14 cellular contexts compared by ENCODE assay signal in the genomic region with DNA sequence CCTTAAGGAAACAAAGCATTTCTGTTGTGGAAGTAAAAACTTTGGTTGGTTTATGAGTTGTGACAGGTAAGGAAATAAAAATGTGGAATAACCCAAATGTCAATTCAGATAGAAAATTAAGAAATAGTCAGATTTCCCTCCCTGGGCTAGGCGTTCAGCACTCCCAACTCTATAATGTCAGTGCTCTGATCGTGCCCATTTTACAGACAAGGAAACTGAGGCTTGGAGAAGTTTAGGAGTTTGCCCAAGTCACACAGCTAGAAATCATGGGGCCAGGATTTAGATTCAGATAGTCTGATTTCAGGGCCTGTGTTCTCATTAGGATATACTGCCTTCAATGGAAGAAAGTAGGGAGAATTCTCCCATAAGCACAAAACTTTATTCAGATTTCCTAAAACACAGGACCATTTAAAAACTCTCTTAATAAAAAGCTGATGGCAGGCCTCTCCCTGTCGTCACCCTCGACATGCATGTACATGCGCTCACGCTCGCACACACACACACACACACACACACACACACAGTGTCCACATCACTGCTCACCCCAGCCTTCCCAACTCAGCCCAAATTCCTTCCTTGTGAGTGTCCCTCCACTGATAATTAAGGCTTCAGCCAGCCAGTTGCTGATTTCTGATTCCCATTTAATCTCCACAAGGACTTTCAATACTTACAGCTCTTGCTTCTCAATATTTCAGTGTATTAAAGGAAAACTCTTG. TPM values are rescaled to one million over a fixed set of nuclear protein-coding genes. Genes with fewer than 3 reads are reported as not detected.
DNase-seq lines count a peak whose midpoint lies in the region; ATAC-seq and TF ChIP-seq lines count a peak whose summit lies in the region.
"Had no signal": no experiment of that assay in that cellular context is flagged by ENCODE, and none has a peak within 500 bp of the region (broad histone marks: within the 10 kb centered on the region; RNA-seq: fewer than 3 reads in every experiment).

No MANE protein-coding gene starts in this region.

- H3K4me1 ChIP-seq in adipocyte (ENCODE audit: control insufficient read depth, insufficient read depth, low read length) (peaks cover 42% of the 10 kb centered on the region), osteoblast (ENCODE audit: insufficient read depth, low read length) (peaks cover 15% of the 10 kb centered on the region)

- H3K27me3 ChIP-seq in adipocyte (replicated peaks; ENCODE audit: control insufficient read depth, insufficient read depth, low read length) (no peaks in the 10 kb centered on the region), osteoblast (ENCODE audit: insufficient read depth, low read length) (no peaks in the 10 kb centered on the region), MG63 (no peaks in the 10 kb centered on the region)

- H3K36me3 ChIP-seq in adipocyte (ENCODE audit: control insufficient read depth, insufficient read depth, low read length, severe bottlenecking), result no peaks in the 10 kb centered on the region
- H3K36me3 ChIP-seq in osteoblast (ENCODE audit: insufficient read depth, low read length), result no peaks in the 10 kb centered on the region
- H3K36me3 ChIP-seq in MG63, result no peaks in the 10 kb centered on the region

- no peaks in the 10 kb centered on the region for H4K20me1 ChIP-seq in osteoblast (ENCODE audit: insufficient read depth, low read length)

- peak overlapping the region; percentile 91 for H3K9ac ChIP-seq in adipocyte (ENCODE audit: low read length)

- no peak overlapping the region for H2AFZ ChIP-seq in osteoblast (ENCODE audit: low read length)

- H3K9me3 ChIP-seq in adipocyte (ENCODE audit: control insufficient read depth, low read length) (no peaks in the 10 kb centered on the region), osteoblast (ENCODE audit: low read depth, low read length) (no peaks in the 10 kb centered on the region), MG63 (no peaks in the 10 kb centered on the region)

- DNase-seq in AG10803 (ENCODE audit: low read depth), result peak; percentile 99
- DNase-seq in adipocyte (ENCODE audit: low read depth), result peak; percentile 90
- DNase-seq in foreskin fibroblast, result peak; percentile 94 to 98
- DNase-seq in osteoblast (ENCODE audit: insufficient read length, low spot score, missing footprints), result no peak
- DNase-seq in NK-92 (lab: John Stamatoyannopoulos, UW; ENCODE audit: unreplicated experiment), result no peak
- DNase-seq in MG63, result no peak
- no peak for DNase-seq in NCI-H510A (lab: John Stamatoyannopoulos, UW)
- DNase-seq: effector memory CD8-positive, alpha-beta T cell; NCI-H1105 had no signal

- H3K27ac ChIP-seq in osteoblast (ENCODE audit: low read depth, low read length), result no peak overlapping the region
- H3K27ac ChIP-seq: C4-2B had no signal

- TF ChIP-seq CTCF in AG10803 (conservative IDR thresholded peaks at IDR 0.05; ENCODE audit: low read length), result no peak
- TF ChIP-seq CTCF in foreskin fibroblast (IDR thresholded peaks at IDR 0.05; ENCODE audit: low read depth, low read length), result no peak
- no peak for TF ChIP-seq CTCF in osteoblast (IDR thresholded peaks at IDR 0.05; ENCODE audit: extremely low read depth, low read depth, low read length)

- H3K4me3 ChIP-seq in AG10803 (ENCODE audit: low read length), result peak overlapping the region; percentile 29; the same call in 1 of the 2 replicates
- peak overlapping the region; percentile 83 for H3K4me3 ChIP-seq in adipocyte (ENCODE audit: low read length)
- peak overlapping the region in 1 of 2 donors; percentile 38 for H3K4me3 ChIP-seq in foreskin fibroblast (ENCODE audit: low read depth in 1 of 2, low read length in 2 of 2)
- peak overlapping the region; percentile 27 for H3K4me3 ChIP-seq in osteoblast (ENCODE audit: insufficient read depth, low read length)
- H3K4me3 ChIP-seq in MG63, result no peak overlapping the region
- H3K4me3 ChIP-seq: GM12878 had no signal

- ATAC-seq in HG02973 (IDR thresholded peaks at IDR 0.05; ENCODE audit: unreplicated experiment), result no peak
- ATAC-seq: effector memory CD8-positive, alpha-beta T cell; GM12878; stimulated activated effector memory CD8-positive, alpha-beta T cell treated with anti-CD3 and anti-CD28 coated beads, Interleukin-12 subunit alpha, Interleukin-12 subunit beta, amount 100 ng/mL, for 72 hours had no signal

- peak overlapping the region; percentile 48 for H3K4me2 ChIP-seq in osteoblast (ENCODE audit: insufficient read depth, low read length)

- no peaks in the 10 kb centered on the region for H3K79me2 ChIP-seq in osteoblast (ENCODE audit: insufficient read depth, low read length)

RNA-seq across cellular contexts. Expression of gene SLC14A2, which starts 49.1 kb away (rescaled TPM):
- total RNA-seq in osteoblast, result under 0.01 and 0.29 TPM in 2 replicates
- total RNA-seq in MG63 (2014; rRNA removed; shearing (Covaris generic); ENCODE audit: low replicate concordance), result not detected in 2 replicates
- total RNA-seq: kidney epithelial cell had no signal

Comparison
In these comparisons a context has a peak if more than half of its experiments do, and no peak if none do; other contexts are left out.
1. DNase-seq: peak in AG10803 (single experiment), adipocyte (single experiment) and foreskin fibroblast (2 of 2); none in osteoblast (single experiment), NK-92 (single experiment), MG63 (single experiment) and NCI-H510A (single experiment).